2 cellular contexts compared by ENCODE assay signal in the genomic region with DNA sequence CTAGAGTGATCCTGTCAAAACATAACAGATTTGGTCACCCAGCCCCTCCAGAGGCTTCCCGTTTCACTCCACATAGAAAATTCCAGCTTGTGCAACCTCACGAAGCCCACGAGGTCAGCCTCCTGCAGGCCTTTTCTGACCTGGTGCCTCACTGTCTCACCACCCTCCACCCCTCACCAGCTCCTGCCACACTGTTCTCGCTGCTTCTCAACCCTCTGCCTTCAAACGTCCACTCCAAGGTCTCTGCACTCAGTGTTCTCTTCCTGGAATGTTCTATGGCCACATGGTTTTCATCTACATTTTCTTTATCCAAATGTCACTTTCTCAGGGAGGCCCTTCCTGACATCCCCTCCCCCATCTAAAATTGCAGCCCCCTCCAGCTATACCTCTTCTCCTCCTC.
TF ChIP-seq lines count a peak whose summit lies in the region.

No MANE protein-coding gene starts in this region.

TF ChIP-seq in IMR-90, 13 proteins besides CTCF, POLR2A, EP300 and RAD21:
- TF ChIP-seq, protein P1, sequence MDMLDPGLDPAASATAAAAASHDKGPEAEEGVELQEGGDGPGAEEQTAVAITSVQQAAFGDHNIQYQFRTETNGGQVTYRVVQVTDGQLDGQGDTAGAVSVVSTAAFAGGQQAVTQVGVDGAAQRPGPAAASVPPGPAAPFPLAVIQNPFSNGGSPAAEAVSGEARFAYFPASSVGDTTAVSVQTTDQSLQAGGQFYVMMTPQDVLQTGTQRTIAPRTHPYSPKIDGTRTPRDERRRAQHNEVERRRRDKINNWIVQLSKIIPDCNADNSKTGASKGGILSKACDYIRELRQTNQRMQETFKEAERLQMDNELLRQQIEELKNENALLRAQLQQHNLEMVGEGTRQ (IDR thresholded peaks at IDR 0.05; ENCODE audit: low read depth, low read length): no peak
- no peak for TF ChIP-seq BHLHE40 (IDR thresholded peaks at IDR 0.05; ENCODE audit: low read depth, low read length)
- TF ChIP-seq MXI1 (IDR thresholded peaks at IDR 0.05; ENCODE audit: borderline replicate concordance, low read depth, low read length): no peak
- TF ChIP-seq CHD1 (IDR thresholded peaks at IDR 0.05; ENCODE audit: low read depth, low read length): no peak
- no peak for TF ChIP-seq RFX5 (IDR thresholded peaks at IDR 0.05; ENCODE audit: low read depth, low read length)
- no peak for TF ChIP-seq SMC3 (IDR thresholded peaks at IDR 0.05; ENCODE audit: low read depth, low read length)
- no peak for TF ChIP-seq MAZ (IDR thresholded peaks at IDR 0.05; ENCODE audit: borderline replicate concordance, low read depth, low read length)
- TF ChIP-seq NFE2L2 (IDR thresholded peaks at IDR 0.05; ENCODE audit: low read depth, low read length): no peak
- no peak for TF ChIP-seq FOS (IDR thresholded peaks at IDR 0.05; ENCODE audit: low read depth, low read length)
- no peak for TF ChIP-seq RCOR1 (IDR thresholded peaks at IDR 0.05; ENCODE audit: insufficient replicate concordance, low read length)
- no peak for TF ChIP-seq CEBPB (IDR thresholded peaks at IDR 0.05; ENCODE audit: low read depth, low read length)
- TF ChIP-seq, protein P2, sequence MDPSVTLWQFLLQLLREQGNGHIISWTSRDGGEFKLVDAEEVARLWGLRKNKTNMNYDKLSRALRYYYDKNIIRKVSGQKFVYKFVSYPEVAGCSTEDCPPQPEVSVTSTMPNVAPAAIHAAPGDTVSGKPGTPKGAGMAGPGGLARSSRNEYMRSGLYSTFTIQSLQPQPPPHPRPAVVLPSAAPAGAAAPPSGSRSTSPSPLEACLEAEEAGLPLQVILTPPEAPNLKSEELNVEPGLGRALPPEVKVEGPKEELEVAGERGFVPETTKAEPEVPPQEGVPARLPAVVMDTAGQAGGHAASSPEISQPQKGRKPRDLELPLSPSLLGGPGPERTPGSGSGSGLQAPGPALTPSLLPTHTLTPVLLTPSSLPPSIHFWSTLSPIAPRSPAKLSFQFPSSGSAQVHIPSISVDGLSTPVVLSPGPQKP (IDR thresholded peaks at IDR 0.05; ENCODE audit: borderline replicate concordance, low read depth, low read length): no peak
- TF ChIP-seq MAFK (IDR thresholded peaks at IDR 0.05; ENCODE audit: low read depth, low read length): no peak

TF ChIP-seq in K562, 482 proteins besides CTCF, POLR2A, EP300 and RAD21:
- 0 out of 2 replicates have a peak, but pooled peaks have one; percentile 31 for TF ChIP-seq L3MBTL2 (IDR thresholded peaks at IDR 0.05)
- TF ChIP-seq, protein P3, sequence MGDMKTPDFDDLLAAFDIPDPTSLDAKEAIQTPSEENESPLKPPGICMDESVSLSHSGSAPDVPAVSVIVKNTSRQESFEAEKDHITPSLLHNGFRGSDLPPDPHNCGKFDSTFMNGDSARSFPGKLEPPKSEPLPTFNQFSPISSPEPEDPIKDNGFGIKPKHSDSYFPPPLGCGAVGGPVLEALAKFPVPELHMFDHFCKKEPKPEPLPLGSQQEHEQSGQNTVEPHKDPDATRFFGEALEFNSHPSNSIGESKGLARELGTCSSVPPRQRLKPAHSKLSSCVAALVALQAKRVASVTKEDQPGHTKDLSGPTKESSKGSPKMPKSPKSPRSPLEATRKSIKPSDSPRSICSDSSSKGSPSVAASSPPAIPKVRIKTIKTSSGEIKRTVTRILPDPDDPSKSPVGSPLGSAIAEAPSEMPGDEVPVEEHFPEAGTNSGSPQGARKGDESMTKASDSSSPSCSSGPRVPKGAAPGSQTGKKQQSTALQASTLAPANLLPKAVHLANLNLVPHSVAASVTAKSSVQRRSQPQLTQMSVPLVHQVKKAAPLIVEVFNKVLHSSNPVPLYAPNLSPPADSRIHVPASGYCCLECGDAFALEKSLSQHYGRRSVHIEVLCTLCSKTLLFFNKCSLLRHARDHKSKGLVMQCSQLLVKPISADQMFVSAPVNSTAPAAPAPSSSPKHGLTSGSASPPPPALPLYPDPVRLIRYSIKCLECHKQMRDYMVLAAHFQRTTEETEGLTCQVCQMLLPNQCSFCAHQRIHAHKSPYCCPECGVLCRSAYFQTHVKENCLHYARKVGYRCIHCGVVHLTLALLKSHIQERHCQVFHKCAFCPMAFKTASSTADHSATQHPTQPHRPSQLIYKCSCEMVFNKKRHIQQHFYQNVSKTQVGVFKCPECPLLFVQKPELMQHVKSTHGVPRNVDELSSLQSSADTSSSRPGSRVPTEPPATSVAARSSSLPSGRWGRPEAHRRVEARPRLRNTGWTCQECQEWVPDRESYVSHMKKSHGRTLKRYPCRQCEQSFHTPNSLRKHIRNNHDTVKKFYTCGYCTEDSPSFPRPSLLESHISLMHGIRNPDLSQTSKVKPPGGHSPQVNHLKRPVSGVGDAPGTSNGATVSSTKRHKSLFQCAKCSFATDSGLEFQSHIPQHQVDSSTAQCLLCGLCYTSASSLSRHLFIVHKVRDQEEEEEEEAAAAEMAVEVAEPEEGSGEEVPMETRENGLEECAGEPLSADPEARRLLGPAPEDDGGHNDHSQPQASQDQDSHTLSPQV (IDR thresholded peaks at IDR 0.05): peak; percentile 39
- TF ChIP-seq, protein P4, sequence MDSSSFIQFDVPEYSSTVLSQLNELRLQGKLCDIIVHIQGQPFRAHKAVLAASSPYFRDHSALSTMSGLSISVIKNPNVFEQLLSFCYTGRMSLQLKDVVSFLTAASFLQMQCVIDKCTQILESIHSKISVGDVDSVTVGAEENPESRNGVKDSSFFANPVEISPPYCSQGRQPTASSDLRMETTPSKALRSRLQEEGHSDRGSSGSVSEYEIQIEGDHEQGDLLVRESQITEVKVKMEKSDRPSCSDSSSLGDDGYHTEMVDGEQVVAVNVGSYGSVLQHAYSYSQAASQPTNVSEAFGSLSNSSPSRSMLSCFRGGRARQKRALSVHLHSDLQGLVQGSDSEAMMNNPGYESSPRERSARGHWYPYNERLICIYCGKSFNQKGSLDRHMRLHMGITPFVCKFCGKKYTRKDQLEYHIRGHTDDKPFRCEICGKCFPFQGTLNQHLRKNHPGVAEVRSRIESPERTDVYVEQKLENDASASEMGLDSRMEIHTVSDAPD (CRISPR knock-in tag; IDR thresholded peaks at IDR 0.05): no peak
